ENCODE assay signal across 32 cellular contexts in the genomic region with DNA sequence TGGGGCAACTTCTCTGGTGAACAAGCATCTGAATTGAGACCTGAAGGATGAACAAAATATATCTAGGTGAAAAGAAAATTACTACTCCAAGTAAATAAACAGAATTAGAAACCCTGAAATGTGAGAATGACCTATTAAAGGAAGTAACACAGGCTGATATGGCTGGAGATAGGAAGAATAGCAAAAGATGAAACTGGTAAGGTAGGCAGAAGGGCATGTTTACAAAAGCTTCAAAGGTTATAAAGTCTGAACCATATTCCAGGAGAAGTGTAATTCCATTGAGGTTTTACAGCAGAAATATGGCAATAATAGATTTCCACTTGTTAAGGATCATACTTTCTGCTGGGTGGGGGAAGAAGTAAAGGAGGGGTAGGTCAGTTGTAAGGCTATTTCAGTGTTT.
"Had no signal": no experiment of that assay in that cellular context is flagged by ENCODE, and none has a peak within 500 bp of the region (broad histone marks: within the 10 kb centered on the region; RNA-seq: fewer than 3 reads in every experiment).

No MANE protein-coding gene starts in this region.

- H3K27ac ChIP-seq: adrenal gland, ascending aorta, body of pancreas, brain microvascular endothelial cell, breast epithelium, cardiac muscle cell had no signal

- H3K36me3 ChIP-seq: adrenal gland, ascending aorta, brain microvascular endothelial cell, breast epithelium, cardiac muscle cell had no signal

- H3K27me3 ChIP-seq: adrenal gland, ascending aorta, body of pancreas, brain microvascular endothelial cell, breast epithelium, cardiac muscle cell had no signal

- ATAC-seq: activated naive CD4-positive, alpha-beta T cell treated with anti-CD3 and anti-CD28 coated beads, Interleukin-2, amount 50 U/mL, for 72 hours; activated naive CD8-positive, alpha-beta T cell treated with anti-CD3 and anti-CD28 coated beads, Interleukin-2, amount 50 U/mL, for 24 hours; activated T-cell treated with anti-CD3 and anti-CD28 coated beads, Interleukin-2, amount 50 U/mL, for 4 hours; activated T-cell treated with anti-CD3 and anti-CD28 coated beads, Interleukin-2, amount 50 U/mL, for 72 hours; activated T-helper 17 cell treated with anti-CD3 and anti-CD28 coated beads, Interleukin-2, amount 50 U/mL, for 72 hours; body of pancreas had no signal

- H3K9me3 ChIP-seq: adrenal gland, ascending aorta, body of pancreas, breast epithelium had no signal

- H3K4me1 ChIP-seq: adrenal gland, ascending aorta, body of pancreas, breast epithelium had no signal

- DNase-seq: activated effector memory CD4-positive, alpha-beta T cell treated with anti-CD3 and anti-CD28 coated beads, Interleukin-2, amount 50 U/mL, for 16 hours; activated effector memory CD4-positive, alpha-beta T cell treated with Interleukin-2 at 50 U/mL for 16 hours; activated gamma-delta T cell; activated gamma-delta T cell treated with Interleukin-2 at 50 U/mL for 16 hours; activated naive CD4-positive, alpha-beta T cell; activated naive CD4-positive, alpha-beta T cell treated with anti-CD3 and anti-CD28 coated beads for 36 hours; activated naive CD4-positive, alpha-beta T cell treated with anti-CD3 and anti-CD28 coated beads, Interleukin-2, amount 10 ng/mL, durations not matched to agents 7 days and 5 days; activated naive CD4-positive, alpha-beta T cell treated with anti-CD3 and anti-CD28 coated beads, Interleukin-2, amount 50 U/mL, for 16 hours; activated naive CD4-positive, alpha-beta T cell treated with Interleukin-2 at 50 U/mL for 16 hours; activated naive CD8-positive, alpha-beta T cell treated with anti-CD3 and anti-CD28 coated beads for 36 hours; activated naive CD8-positive, alpha-beta T cell treated with anti-CD3 and anti-CD28 coated beads, Interleukin-2, amount 10 ng/mL, durations not matched to agents 7 days and 5 days; activated naive CD8-positive, alpha-beta T cell treated with anti-CD3 and anti-CD28 coated beads, Interleukin-2, amount 50 U/mL, for 24 hours; activated T-cell treated with anti-CD3 and anti-CD28 coated beads, Interleukin-2, amount 50 U/mL, for 1 hour; activated T-cell treated with anti-CD3 and anti-CD28 coated beads, Interleukin-2, amount 50 U/mL, for 24 hours; activated T-cell treated with anti-CD3 and anti-CD28 coated beads, Interleukin-2, amount 50 U/mL, for 4 hours; activated T-cell treated with anti-CD3 and anti-CD28 coated beads, Interleukin-2, amount 50 U/mL, for 48 hours; activated T-cell treated with anti-CD3 and anti-CD28 coated beads, Interleukin-2, amount 50 U/mL, for 72 hours; adrenal gland; amniotic stem cell; amygdala; anterior cingulate cortex; aorta; body of pancreas; brain microvascular endothelial cell; caudate nucleus; central memory CD4-positive, alpha-beta T cell; cerebellar nuclear complex had no signal

- H3K4me3 ChIP-seq: adrenal gland, ascending aorta, body of pancreas, breast epithelium, cardiac muscle cell had no signal
